1 cellular context compared by ENCODE assay signal in genomic region chr4:121655320-121656268, GRCh38.
TF ChIP-seq lines count a peak whose summit lies in the region.

No MANE protein-coding gene starts in this region.

TF ChIP-seq in GM12878, 131 proteins besides CTCF, POLR2A, EP300 and RAD21 (continued from another document):
- TF ChIP-seq SKIL (IDR thresholded peaks at IDR 0.05; ENCODE audit: low read depth, poor library complexity, severe bottlenecking) (no peak), GATAD2B (conservative IDR thresholded peaks at IDR 0.05; ENCODE audit: low read depth) (no peak), IKZF1 (conservative IDR thresholded peaks at IDR 0.05) (no peak)
